In genomic region chr19:38210458-38210987, GRCh38 we compare ENCODE assay signal across 9 cellular contexts. TPM values are rescaled to one million over a fixed set of nuclear protein-coding genes. Genes with fewer than 3 reads are reported as not detected.
DNase-seq lines count a peak whose midpoint lies in the region; ATAC-seq, FAIRE-seq and TF ChIP-seq lines count a peak whose summit lies in the region.
"Had no signal": no experiment of that assay in that cellular context is flagged by ENCODE, and none has a peak within 500 bp of the region (broad histone marks: within the 10 kb centered on the region; RNA-seq: fewer than 3 reads in every experiment).

No MANE protein-coding gene starts in this region.

- ATAC-seq in HG03571 (IDR thresholded peaks at IDR 0.05; ENCODE audit: unreplicated experiment) (no peak), HG03520 (IDR thresholded peaks at IDR 0.05; ENCODE audit: unreplicated experiment) (no peak)

- FAIRE-seq in RCC 7860 (lab: Jason Lieb, UNC): no peak

- no peaks in the 10 kb centered on the region for H3K27me3 ChIP-seq in iPS-18a (ENCODE audit: control insufficient read depth, insufficient read depth, low read length)

- no peaks in the 10 kb centered on the region for H3K9me3 Mint-ChIP-seq in HFFc6
- H3K9me3 Mint-ChIP-seq: activated naive CD8-positive, alpha-beta T cell treated with anti-CD3 and anti-CD28 coated beads, Interleukin-2, amount 10 ng/mL, durations not matched to agents 7 days and 5 days had no signal

- H3K4me3 ChIP-seq in iPS-18a (ENCODE audit: low read length) (peak overlapping the region; percentile 74), skeletal muscle cell (ENCODE audit: low read depth, low read length) (peak overlapping the region; percentile 37)

- H3K4me1 ChIP-seq in iPS-18a (ENCODE audit: control insufficient read depth, low read depth, low read length): peaks cover 11% of the 10 kb centered on the region

- no peak for TF ChIP-seq CTCF in HFFc6 (IDR thresholded peaks at IDR 0.05)

- peak overlapping the region; percentile 53 for H3K27ac ChIP-seq in iPS-18a (ENCODE audit: low read length)

- peaks cover 12% of the 10 kb centered on the region for H3K36me3 Mint-ChIP-seq in HFFc6 (ENCODE audit: low read depth)
- H3K36me3 Mint-ChIP-seq: activated naive CD8-positive, alpha-beta T cell treated with anti-CD3 and anti-CD28 coated beads, Interleukin-2, amount 10 ng/mL, durations not matched to agents 7 days and 5 days had no signal

- no peaks in the 10 kb centered on the region for H3K36me3 ChIP-seq in iPS-18a (ENCODE audit: control insufficient read depth, low read depth, low read length)

- H3K9ac ChIP-seq in iPS-18a (ENCODE audit: low read length): peak overlapping the region; percentile 71

- H3K27me3 Mint-ChIP-seq in HFFc6 (ENCODE audit: insufficient read depth): peaks cover 5% of the 10 kb centered on the region; the same call in 1 of the 2 replicates

- no peaks in the 10 kb centered on the region for H3K9me3 ChIP-seq in iPS-18a (ENCODE audit: control insufficient read depth, low read depth, low read length)

- peaks cover 30% of the 10 kb centered on the region for H3K4me1 Mint-ChIP-seq in HFFc6 (ENCODE audit: low read depth)

- peak overlapping the region; percentile 85 for H3K4me3 Mint-ChIP-seq in HFFc6
- H3K4me3 Mint-ChIP-seq: activated naive CD8-positive, alpha-beta T cell treated with anti-CD3 and anti-CD28 coated beads, Interleukin-2, amount 10 ng/mL, durations not matched to agents 7 days and 5 days had no signal

- peak overlapping the region; percentile 84 for H3K27ac Mint-ChIP-seq in HFFc6
- H3K27ac Mint-ChIP-seq: activated naive CD8-positive, alpha-beta T cell treated with anti-CD3 and anti-CD28 coated beads, Interleukin-2, amount 10 ng/mL, durations not matched to agents 7 days and 5 days had no signal

- TF ChIP-seq POLR2A in erythroblast (IDR thresholded peaks at IDR 0.05; ENCODE audit: low read length): no peak

- DNase-seq in HFFc6: no peak
- DNase-seq in amygdala (lab: John Stamatoyannopoulos, UW): peak in 53 of 56 donors; percentile 17 to 88 (median 70)
- peak; percentile 31 for DNase-seq in skeletal muscle cell (ENCODE audit: low read depth)
- DNase-seq in erythroblast (lab: John Stamatoyannopoulos, UW): no peak
- no peak for DNase-seq in RCC 7860 (ENCODE audit: low spot score)
- DNase-seq: activated naive CD8-positive, alpha-beta T cell treated with anti-CD3 and anti-CD28 coated beads, Interleukin-2, amount 10 ng/mL, durations not matched to agents 7 days and 5 days had no signal

RNA-seq across cellular contexts. Expression of gene DPF1, which starts 13.5 kb away (rescaled TPM):
- total RNA-seq in HFFc6 (2021; fragmentation: NEBNext Ultra II Directional; extraction: Animal tissue kit (Norgen Biotek cat#: 25700)): 1 to 10 TPM; 3.3 to 6.6 (median 5.7) TPM

RNA-seq across cellular contexts. Expression of gene PPP1R14A, which starts 45.7 kb away (rescaled TPM):
- total RNA-seq in HFFc6 (2021; fragmentation: NEBNext Ultra II Directional; extraction: Animal tissue kit (Norgen Biotek cat#: 25700)): under 1 TPM in 2 of 6 experiments, not detected in 4; 0.35 to 0.81 TPM
- total RNA-seq: activated naive CD8-positive, alpha-beta T cell treated with anti-CD3 and anti-CD28 coated beads, Interleukin-2, amount 10 ng/mL, durations not matched to agents 7 days and 5 days had no signal

RNA-seq across cellular contexts. Expression of gene SPINT2, which starts 53.9 kb away (rescaled TPM):
- 1 to 10 TPM in 3 of 6 experiments, under 1 TPM in 3; 0.76 to 4.1 (median 0.98) TPM for total RNA-seq in HFFc6 (2021; fragmentation: NEBNext Ultra II Directional; extraction: Animal tissue kit (Norgen Biotek cat#: 25700))

Comparison
In these comparisons a context has a peak if more than half of its experiments do, and no peak if none do; other contexts are left out.
1. DNase-seq: peak in amygdala (53 of 56) and skeletal muscle cell (single experiment); none in HFFc6 (single experiment), erythroblast (0 of 2) and RCC 7860 (single experiment).